In the genomic region with DNA sequence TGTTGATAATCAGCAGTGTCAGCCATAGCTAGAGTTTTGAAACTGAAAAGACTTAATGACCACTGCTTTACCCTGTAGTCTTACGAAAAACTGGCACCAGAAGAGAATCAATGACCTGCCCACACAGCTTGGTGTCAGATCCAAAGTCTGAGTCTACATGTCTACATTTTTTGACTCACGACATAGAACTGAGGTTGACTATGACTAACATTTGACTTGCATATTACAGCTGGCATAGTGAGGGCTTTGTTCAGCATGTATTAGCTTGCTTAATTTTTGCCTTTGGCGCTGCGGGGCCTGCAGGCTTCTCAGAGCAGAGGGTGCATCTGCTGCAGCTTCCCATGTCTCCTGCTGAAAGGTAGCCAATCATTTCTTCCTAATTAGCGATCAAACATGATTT, we compare ENCODE assay signal across 22 cellular contexts.
A peak's percentile ranks its signal among the peaks of the same experiment; 100 is the strongest.
DNase-seq lines count a peak whose midpoint lies in the region; ATAC-seq and TF ChIP-seq lines count a peak whose summit lies in the region.
"Had no signal": no experiment of that assay in that cellular context is flagged by ENCODE, and none has a peak within 500 bp of the region (broad histone marks: within the 10 kb centered on the region; RNA-seq: fewer than 3 reads in every experiment).

No MANE protein-coding gene starts in this region.

- peak overlapping the region; percentile 47 for H2AFZ ChIP-seq in mammary epithelial cell (ENCODE audit: low read depth, low read length)

- WGBS in mammary epithelial cell (ENCODE audit: low coverage, missing lambda C conversion rate): 0% methylated on average over 5 of the region's 5 CpGs

- no peaks in the 10 kb centered on the region for H3K27me3 ChIP-seq in mammary epithelial cell (ENCODE audit: insufficient read depth, low read length)
- H3K27me3 ChIP-seq: ascending aorta, transverse colon had no signal

- no peaks in the 10 kb centered on the region for H3K36me3 ChIP-seq in mammary epithelial cell (ENCODE audit: insufficient read depth, low read length)
- H3K36me3 ChIP-seq: ascending aorta, transverse colon had no signal

- H3K27ac Mint-ChIP-seq in activated T-cell treated with anti-CD3 and anti-CD28 coated beads, Interleukin-2, amount 50 U/mL, for 24 hours: no peak overlapping the region
- H3K27ac Mint-ChIP-seq: activated naive CD4-positive, alpha-beta T cell treated with anti-CD3 and anti-CD28 coated beads, Interleukin-2, amount 50 U/mL, for 24 hours; effector memory CD8-positive, alpha-beta T cell; IgD-negative memory B cell; stimulated activated naive CD8-positive, alpha-beta T cell treated with anti-CD3 and anti-CD28 coated beads, Interleukin-15, Interleukin-2, amounts not matched to agents 100 ng/mL and 50 ng/mL, for 24 hours; T-cell had no signal

- no peak overlapping the region for H3K4me3 Mint-ChIP-seq in activated T-cell treated with anti-CD3 and anti-CD28 coated beads, Interleukin-2, amount 50 U/mL, for 24 hours
- H3K4me3 Mint-ChIP-seq: activated naive CD4-positive, alpha-beta T cell treated with anti-CD3 and anti-CD28 coated beads, Interleukin-2, amount 50 U/mL, for 24 hours; effector memory CD8-positive, alpha-beta T cell; IgD-negative memory B cell; stimulated activated naive CD8-positive, alpha-beta T cell treated with anti-CD3 and anti-CD28 coated beads, Interleukin-15, Interleukin-2, amounts not matched to agents 100 ng/mL and 50 ng/mL, for 24 hours; T-cell had no signal

- no peak overlapping the region for H3K4me3 ChIP-seq in mammary epithelial cell (replicated peaks in 1 of 3; ENCODE audit: insufficient read depth in 1 of 3, low read depth in 2 of 3, low read length in 3 of 3)
- H3K4me3 ChIP-seq: ascending aorta, psoas muscle, smooth muscle cell, transverse colon had no signal

- no peaks in the 10 kb centered on the region for H3K27me3 Mint-ChIP-seq in activated T-cell treated with anti-CD3 and anti-CD28 coated beads, Interleukin-2, amount 50 U/mL, for 24 hours
- H3K27me3 Mint-ChIP-seq: activated naive CD4-positive, alpha-beta T cell treated with anti-CD3 and anti-CD28 coated beads, Interleukin-2, amount 50 U/mL, for 24 hours; effector memory CD8-positive, alpha-beta T cell; stimulated activated naive CD8-positive, alpha-beta T cell treated with anti-CD3 and anti-CD28 coated beads, Interleukin-15, Interleukin-2, amounts not matched to agents 100 ng/mL and 50 ng/mL, for 24 hours; T-cell had no signal

- no peaks in the 10 kb centered on the region for H3K4me1 Mint-ChIP-seq in activated T-cell treated with anti-CD3 and anti-CD28 coated beads, Interleukin-2, amount 50 U/mL, for 24 hours (ENCODE audit: low read depth)
- H3K4me1 Mint-ChIP-seq: activated naive CD4-positive, alpha-beta T cell treated with anti-CD3 and anti-CD28 coated beads, Interleukin-2, amount 50 U/mL, for 24 hours; IgD-negative memory B cell; T-cell had no signal

- H3K4me2 ChIP-seq in mammary epithelial cell (ENCODE audit: insufficient read depth, low read depth, low read length): peak overlapping the region; percentile 73
- H3K4me2 ChIP-seq: smooth muscle cell had no signal

- H3K27ac ChIP-seq in mammary epithelial cell (ENCODE audit: insufficient read depth, low read depth, low read length): peak overlapping the region; percentile 45
- H3K27ac ChIP-seq: ascending aorta, psoas muscle, transverse colon had no signal

- DNase-seq in GM03348 (ENCODE audit: low spot score): peak; percentile 50
- peak; percentile 50 for DNase-seq in MV-4-11 (lab: John Stamatoyannopoulos, UW)
- peak; percentile 93 for DNase-seq in mammary epithelial cell
- peak; percentile 28 for DNase-seq in retina
- no peak for DNase-seq in activated CD4-positive, alpha-beta T cell treated with anti-CD3 and anti-CD28 coated beads for 1 hour
- DNase-seq in activated T-cell treated with anti-CD3 and anti-CD28 coated beads, Interleukin-2, amount 50 U/mL, for 24 hours: no peak
- DNase-seq: activated CD4-positive, alpha-beta T cell treated with anti-CD3 and anti-CD28 coated beads for 4 hours; Caco-2; effector memory CD8-positive, alpha-beta T cell; NCI-H1092; NCI-H1930; NCI-H345; psoas muscle; stimulated activated CD4-positive, alpha-beta T cell treated with anti-CD3 and anti-CD28 coated beads, Interleukin-4, amount 100 ng/mL, for 1 hour; T-cell; transverse colon had no signal

- no peaks in the 10 kb centered on the region for H3K9me3 ChIP-seq in mammary epithelial cell (replicated peaks; ENCODE audit: insufficient read depth, low read length)
- H3K9me3 ChIP-seq: ascending aorta, Caco-2, psoas muscle, transverse colon had no signal

- no peaks in the 10 kb centered on the region for H3K9me3 Mint-ChIP-seq in activated T-cell treated with anti-CD3 and anti-CD28 coated beads, Interleukin-2, amount 50 U/mL, for 24 hours
- H3K9me3 Mint-ChIP-seq: activated naive CD4-positive, alpha-beta T cell treated with anti-CD3 and anti-CD28 coated beads, Interleukin-2, amount 50 U/mL, for 24 hours; effector memory CD8-positive, alpha-beta T cell; stimulated activated naive CD8-positive, alpha-beta T cell treated with anti-CD3 and anti-CD28 coated beads, Interleukin-15, Interleukin-2, amounts not matched to agents 100 ng/mL and 50 ng/mL, for 24 hours; T-cell had no signal

- intact Hi-C loops in mammary epithelial cell (cut with micrococcal nuclease): no loop called here

- no peak for ATAC-seq in HG03457 (IDR thresholded peaks at IDR 0.05; ENCODE audit: unreplicated experiment)
- ATAC-seq: effector memory CD8-positive, alpha-beta T cell; psoas muscle; T-cell had no signal

- no peaks in the 10 kb centered on the region for H3K79me2 ChIP-seq in mammary epithelial cell (ENCODE audit: insufficient read depth, low read length)

- H3K9ac ChIP-seq in mammary epithelial cell (ENCODE audit: insufficient read depth, low read length): no peak overlapping the region

- no peak for TF ChIP-seq CTCF in mammary epithelial cell (conservative IDR thresholded peaks at IDR 0.05 in 1 of 2, IDR thresholded peaks at IDR 0.05 in 1 of 2; ENCODE audit: extremely low read depth in 1 of 2, insufficient read depth in 1 of 2, low read depth in 1 of 2, low read length in 2 of 2)

- H4K20me1 ChIP-seq in mammary epithelial cell (ENCODE audit: insufficient read depth, low read length): no peaks in the 10 kb centered on the region

- CTCF ChIA-PET in mammary epithelial cell (lab: Charles Lee; ENCODE audit: low non-redundant PET): no interaction called here

- dilution Hi-C loops in mammary epithelial cell (cut with HindIII; ENCODE audit: low sequenced_read_pairs): no loop called here

- no peaks in the 10 kb centered on the region for H3K36me3 Mint-ChIP-seq in activated T-cell treated with anti-CD3 and anti-CD28 coated beads, Interleukin-2, amount 50 U/mL, for 24 hours (ENCODE audit: low read depth)
- H3K36me3 Mint-ChIP-seq: activated naive CD4-positive, alpha-beta T cell treated with anti-CD3 and anti-CD28 coated beads, Interleukin-2, amount 50 U/mL, for 24 hours; IgD-negative memory B cell; T-cell had no signal

- in situ Hi-C loops in mammary epithelial cell (cut with MboI; ENCODE audit: low sequenced_read_pairs in 2 of 2): no loop called here

- H3K4me1 ChIP-seq in mammary epithelial cell (ENCODE audit: insufficient read depth, low read length): peaks cover 18% of the 10 kb centered on the region
- H3K4me1 ChIP-seq: Caco-2, psoas muscle, transverse colon had no signal

- BruUV-seq in mammary epithelial cell (replicated peaks; lab: Mats Ljungman, UMichigan): no TSS peak

Comparison
In these comparisons a context has a peak if more than half of its experiments do, and no peak if none do; other contexts are left out.
1. DNase-seq: peak in GM03348 (single experiment), MV-4-11 (single experiment), mammary epithelial cell (single experiment) and retina (single experiment); none in activated CD4-positive, alpha-beta T cell treated with anti-CD3 and anti-CD28 coated beads for 1 hour (single experiment) and activated T-cell treated with anti-CD3 and anti-CD28 coated beads, Interleukin-2, amount 50 U/mL, for 24 hours (single experiment).